In genomic region chr20:5495939-5496338, GRCh38 we compare ENCODE assay signal across 8 cellular contexts.
"Had no signal": no experiment of that assay in that cellular context is flagged by ENCODE, and none has a peak within 500 bp of the region (broad histone marks: within the 10 kb centered on the region; RNA-seq: fewer than 3 reads in every experiment).

No MANE protein-coding gene starts in this region.

- ATAC-seq: HCT116 had no signal

- DNase-seq: GM23248, GOT3, H7, HFFc6, IMR-90 had no signal

- H3K36me3 ChIP-seq: HAP-1 had no signal

- H3K4me3 ChIP-seq: GM23248, HAP-1 had no signal

- H3K27ac ChIP-seq: GM23248, HL-60 had no signal

- H3K4me1 ChIP-seq: HAP-1 had no signal

- H2AFZ ChIP-seq: GM23248 had no signal

- H3K9ac ChIP-seq: GM23248 had no signal
